ENCODE assay signal across 8 cellular contexts in the genomic region with DNA sequence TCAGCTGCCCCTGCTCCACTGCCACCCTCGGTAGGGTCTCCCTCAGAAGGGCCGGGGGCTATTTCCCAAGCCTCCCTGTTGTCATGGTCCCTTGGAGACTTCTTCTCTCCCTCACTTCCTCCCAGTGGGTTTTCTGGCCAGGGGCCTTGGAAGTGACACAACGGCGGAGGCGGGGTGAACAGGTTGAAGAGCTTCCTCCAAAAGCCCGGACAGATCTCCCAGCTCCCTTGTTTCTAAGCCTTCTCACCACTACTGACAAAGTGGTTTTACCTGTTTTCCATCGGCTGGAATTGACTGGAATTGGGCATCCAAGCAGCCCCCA. TPM values are rescaled to one million over a fixed set of nuclear protein-coding genes. Genes with fewer than 3 reads are reported as not detected.
DNase-seq lines count a peak whose midpoint lies in the region; ATAC-seq and TF ChIP-seq lines count a peak whose summit lies in the region.

No MANE protein-coding gene starts in this region.

- H3K27me3 Mint-ChIP-seq in CD8-positive, alpha-beta T cell (ENCODE audit: low read depth) = no peaks in the 10 kb centered on the region

- H3K4me1 ChIP-seq in CD8-positive, alpha-beta T cell (ENCODE audit: insufficient read depth, low read length) = peaks cover 97% of the 10 kb centered on the region
- peaks cover 96% of the 10 kb centered on the region for H3K4me1 ChIP-seq in effector memory CD4-positive, alpha-beta T cell (ENCODE audit: control insufficient read depth, insufficient read depth, low read length, poor library complexity, severe bottlenecking)
- peaks cover 100% of the 10 kb centered on the region in 2 experiments for H3K4me1 ChIP-seq in neutrophil (ENCODE audit: control insufficient read depth in 1 of 2, insufficient read depth in 1 of 2, low read depth in 1 of 2, low read length in 1 of 2)

- peak overlapping the region; percentile 69 for H3K4me3 Mint-ChIP-seq in CD8-positive, alpha-beta T cell

- no peak for TF ChIP-seq CTCF in CD8-positive, alpha-beta T cell (IDR thresholded peaks at IDR 0.05)
- TF ChIP-seq CTCF in neutrophil (IDR thresholded peaks at IDR 0.05) = no peak

- no peaks in the 10 kb centered on the region for H3K9me3 Mint-ChIP-seq in CD8-positive, alpha-beta T cell

- peaks cover 6% of the 10 kb centered on the region for H3K36me3 ChIP-seq in CD8-positive, alpha-beta T cell (ENCODE audit: insufficient read depth, low read length)
- peaks cover 7% of the 10 kb centered on the region for H3K36me3 ChIP-seq in effector memory CD4-positive, alpha-beta T cell (ENCODE audit: control insufficient read depth, insufficient read depth, low read length)
- H3K36me3 ChIP-seq in neutrophil = peaks cover 27% of the 10 kb centered on the region

- H3K9me3 ChIP-seq in CD8-positive, alpha-beta T cell (ENCODE audit: low read length) = no peaks in the 10 kb centered on the region
- no peaks in the 10 kb centered on the region for H3K9me3 ChIP-seq in effector memory CD4-positive, alpha-beta T cell (ENCODE audit: control insufficient read depth, low read length)
- H3K9me3 ChIP-seq in neutrophil = no peaks in the 10 kb centered on the region

- no peak for ATAC-seq in CD8-positive, alpha-beta T cell
- ATAC-seq in HG03025 (IDR thresholded peaks at IDR 0.05; ENCODE audit: low FRiP score, unreplicated experiment) = no peak

- CTCF ChIA-PET in CD8-positive, alpha-beta T cell (lab: Charles Lee) = interaction anchor here (1.4 kb wide), 1 partner anchor 73 kb away, joined by 4 read pairs; no protein-coding TSS in a partner anchor

- peak overlapping the region; percentile 36 for H3K4me3 ChIP-seq in CD8-positive, alpha-beta T cell (ENCODE audit: low read depth, low read length)
- peak overlapping the region; percentile 4 for H3K4me3 ChIP-seq in effector memory CD4-positive, alpha-beta T cell (ENCODE audit: insufficient read depth, low read depth, low read length, poor library complexity, severe bottlenecking)
- peak overlapping the region; percentile 64 to 73 for H3K4me3 ChIP-seq in neutrophil (ENCODE audit: low read depth in 1 of 2, low read length in 1 of 2)

- H3K36me3 Mint-ChIP-seq in CD8-positive, alpha-beta T cell = peaks cover 61% of the 10 kb centered on the region

- no peaks in the 10 kb centered on the region for H3K27me3 ChIP-seq in CD8-positive, alpha-beta T cell (ENCODE audit: insufficient read depth, low read length)
- H3K27me3 ChIP-seq in effector memory CD4-positive, alpha-beta T cell (replicated peaks; ENCODE audit: control insufficient read depth, insufficient read depth, low read length, poor library complexity, severe bottlenecking) = no peaks in the 10 kb centered on the region
- no peaks in the 10 kb centered on the region for H3K27me3 ChIP-seq in neutrophil

- peaks cover 89% of the 10 kb centered on the region for H3K4me1 Mint-ChIP-seq in CD8-positive, alpha-beta T cell (ENCODE audit: low read depth)

- DNase-seq in CD8-positive, alpha-beta T cell = peak in 2 of 7 experiments; percentile 9 to 17
- DNase-seq in NOMO-1 (lab: John Stamatoyannopoulos, UW; ENCODE audit: unreplicated experiment in 2 of 2) = peak; percentile 70 to 74
- no peak for DNase-seq in effector memory CD4-positive, alpha-beta T cell
- DNase-seq in AG08395 (ENCODE audit: low spot score) = no peak
- DNase-seq in GM19240 (ENCODE audit: insufficient read length, low spot score) = no peak
- DNase-seq in 8988T = no peak

- POLR2A ChIA-PET in CD8-positive, alpha-beta T cell (lab: Charles Lee) = interaction anchor here (0.6 to 8.0 kb wide), 4 partner anchors 8 to 66 kb away, joined by 3 to 78 read pairs (median 6); partner anchors contain the start of gene MYH9

- intact Hi-C loops in CD8-positive, alpha-beta T cell (cut with DNase I, micrococcal nuclease) = no loop called here

- H3K27ac ChIP-seq in CD8-positive, alpha-beta T cell (ENCODE audit: low read depth, low read length) = peak overlapping the region; percentile 43
- H3K27ac ChIP-seq in effector memory CD4-positive, alpha-beta T cell (ENCODE audit: insufficient read depth, low read length, poor library complexity, severe bottlenecking) = peak overlapping the region; percentile 87
- peak overlapping the region; percentile 99 for H3K27ac ChIP-seq in neutrophil

- peak overlapping the region; percentile 95 for H3K27ac Mint-ChIP-seq in CD8-positive, alpha-beta T cell

RNA-seq across cellular contexts. Expression of gene MYH9, which starts 14.5 kb away (rescaled TPM):
- total RNA-seq in CD8-positive, alpha-beta T cell = 100 to 1,000 TPM; 703 to 757 TPM

Comparison
In these comparisons a context has a peak if more than half of its experiments do, and no peak if none do; other contexts are left out.
1. DNase-seq: peak in NOMO-1 (2 of 2); none in effector memory CD4-positive, alpha-beta T cell (0 of 3), AG08395 (single experiment), GM19240 (single experiment) and 8988T (single experiment).
2. H3K27ac ChIP-seq: peak in every context shown above with its lines; median percentile 99 in neutrophil; 87 in effector memory CD4-positive, alpha-beta T cell; 43 in CD8-positive, alpha-beta T cell.
3. H3K4me3 ChIP-seq: peak in every context shown above with its lines; median percentile 68 in neutrophil; 36 in CD8-positive, alpha-beta T cell; 4 in effector memory CD4-positive, alpha-beta T cell.